ENCODE assay signal across 8 cellular contexts in genomic region chr5:177943805-177944736, GRCh38. TPM values are rescaled to one million over a fixed set of nuclear protein-coding genes. Genes with fewer than 3 reads are reported as not detected.
DNase-seq lines count a peak whose midpoint lies in the region; ATAC-seq and TF ChIP-seq lines count a peak whose summit lies in the region.
"Not testable (repeated sequence)": the region's sequence is repeated elsewhere in the genome, so short reads cannot be mapped to it uniquely, and the experiment has no call there.

No MANE protein-coding gene starts in this region.

- peak in 1 of 3 donors; percentile 13 for DNase-seq in T-helper 17 cell
- peak; percentile 19 for DNase-seq in activated gamma-delta T cell treated with anti-CD3 and anti-CD28 coated beads, Interleukin-2, amount 50 U/mL, for 16 hours (ENCODE audit: low read depth)
- not testable (repeated sequence) for DNase-seq in memory B cell (ENCODE audit: low spot score in 2 of 2)
- DNase-seq in stimulated activated CD4-positive, alpha-beta T cell treated with anti-CD3 and anti-CD28 coated beads, Interleukin-4, amount 100 ng/mL, for 48 hours (ENCODE audit: low read depth in 2 of 2): peak; percentile 24 to 25

- peak; percentile 31 for TF ChIP-seq POLR2A in GM19193 (IDR thresholded peaks at IDR 0.05; ENCODE audit: extremely low read depth, insufficient read depth, insufficient read length)

- peak; percentile 39 for ATAC-seq in HG03571 (IDR thresholded peaks at IDR 0.05; ENCODE audit: unreplicated experiment)
- peak; percentile 68 for ATAC-seq in T-helper 17 cell
- ATAC-seq in memory B cell (ENCODE audit: low read depth): peak; percentile 9

- H3K4me1 ChIP-seq in BLaER1: peaks cover 16% of the 10 kb centered on the region
- not testable (repeated sequence) for H3K4me1 ChIP-seq in esophagus (ENCODE audit: control insufficient read depth in 2 of 2, insufficient read depth in 2 of 2, low read length in 1 of 2)

- H3K4me1 Mint-ChIP-seq in T-helper 17 cell: peaks cover 13% of the 10 kb centered on the region
- H3K4me1 Mint-ChIP-seq in memory B cell: not testable (repeated sequence)

- H4K20me1 ChIP-seq in BLaER1: not testable (repeated sequence)

- WGBS in esophagus, 2 donors: 4 to 6% methylated on average over 16 to 41 of the region's 66 CpGs

- H3K4me3 ChIP-seq in BLaER1 (peak overlapping the region; percentile 61), esophagus (ENCODE audit: low read depth in 1 of 2, low read length in 2 of 2) (peak overlapping the region; percentile 33 to 38)

- H3K9ac ChIP-seq in BLaER1: not testable (repeated sequence)

- H3K4me3 Mint-ChIP-seq in T-helper 17 cell (peak overlapping the region; percentile 83), memory B cell (peak overlapping the region; percentile 81)

- not testable (repeated sequence) for H3K36me3 ChIP-seq in BLaER1; esophagus (ENCODE audit: control insufficient read depth in 2 of 2, insufficient read depth in 2 of 2, low read length in 1 of 2)

- H3K27ac ChIP-seq in BLaER1; esophagus (ENCODE audit: low read depth in 2 of 2, low read length in 1 of 2): not testable (repeated sequence)

- H3K27ac Mint-ChIP-seq in T-helper 17 cell: peak overlapping the region; percentile 39
- H3K27ac Mint-ChIP-seq in memory B cell: not testable (repeated sequence)

- H3K27me3 ChIP-seq in BLaER1: peaks cover 54% of the 10 kb centered on the region
- H3K27me3 ChIP-seq in esophagus (ENCODE audit: control insufficient read depth in 1 of 2, insufficient read depth in 2 of 2, low read length in 2 of 2): not testable (repeated sequence)

- peak overlapping the region; percentile 79 for H3K4me2 ChIP-seq in BLaER1

- H3K9me3 Mint-ChIP-seq in memory B cell: not testable (repeated sequence)

- not testable (repeated sequence) for H3K36me3 Mint-ChIP-seq in T-helper 17 cell (ENCODE audit: low read depth); memory B cell

- H3K9me3 ChIP-seq in BLaER1; T-helper 17 cell (ENCODE audit: control insufficient read depth, low read length, poor library complexity, severe bottlenecking); esophagus (ENCODE audit: control insufficient read depth in 2 of 2, insufficient read depth in 1 of 2, low read depth in 1 of 2, low read length in 1 of 2): not testable (repeated sequence)

- not testable (repeated sequence) for H3K27me3 Mint-ChIP-seq in T-helper 17 cell, memory B cell

RNA-seq across cellular contexts. Expression of gene PROP1, which starts 52.0 kb away (rescaled TPM):
- not detected for total RNA-seq in T-helper 17 cell
- polyA plus RNA-seq in esophagus: not detected

Comparison
In these comparisons a context has a peak if more than half of its experiments do, and no peak if none do; other contexts are left out.
1. ATAC-seq: peak in every context shown above with its lines; median percentile 68 in T-helper 17 cell; 39 in HG03571; 9 in memory B cell.